In genomic region chr7:137903382-137904169, GRCh38 we compare ENCODE assay signal across 8 cellular contexts. TPM values are rescaled to one million over a fixed set of nuclear protein-coding genes. Genes with fewer than 3 reads are reported as not detected.
DNase-seq lines count a peak whose midpoint lies in the region; ATAC-seq and TF ChIP-seq lines count a peak whose summit lies in the region.

No MANE protein-coding gene starts in this region.

- in situ Hi-C loops in Panc1 (cut with HindIII; ENCODE audit: low pct_unique_long_range_greater_than_20kb, low sequenced_read_pairs), result no loop called here

- H3K27ac Mint-ChIP-seq in GM23338, result no peak overlapping the region

- H3K36me3 ChIP-seq in GM23338 (ENCODE audit: insufficient read depth) (peaks cover 50% of the 10 kb centered on the region), Panc1 (ENCODE audit: control insufficient read depth, insufficient read depth, low read length) (no peaks in the 10 kb centered on the region), osteoblast (ENCODE audit: insufficient read depth, low read length) (peaks cover 78% of the 10 kb centered on the region), upper lobe of right lung (peaks cover 86% of the 10 kb centered on the region)

- peaks cover 10% of the 10 kb centered on the region for H3K4me1 ChIP-seq in GM23338 (ENCODE audit: insufficient read depth)
- H3K4me1 ChIP-seq in Panc1 (ENCODE audit: control insufficient read depth, insufficient read depth, low read length), result peaks cover 5% of the 10 kb centered on the region; the same call in 1 of the 2 replicates
- no peaks in the 10 kb centered on the region for H3K4me1 ChIP-seq in foreskin keratinocyte
- H3K4me1 ChIP-seq in osteoblast (ENCODE audit: insufficient read depth, low read length), result peaks cover 10% of the 10 kb centered on the region
- H3K4me1 ChIP-seq in upper lobe of right lung, result peaks cover 11% of the 10 kb centered on the region

- H3F3A ChIP-seq in GM23338 (replicated peaks; ENCODE audit: low read depth), result 0 out of 2 replicates have a peak, but pooled peaks cover 12% of the 10 kb centered on the region

- intact Hi-C loops in Panc1 (cut with micrococcal nuclease; ENCODE audit: unreplicated experiment) (loop anchor here (1.0 to 5.0 kb wide), 2 partner anchors 106 to 834 kb away; no protein-coding TSS in a partner anchor), upper lobe of right lung (cut with DNase I) (loop anchor here (5.0 kb wide), 1 partner anchor 109 kb away; no protein-coding TSS in a partner anchor)

- no peaks in the 10 kb centered on the region for H3K9me2 ChIP-seq in GM23338 (ENCODE audit: insufficient read depth)

- peaks cover 16% of the 10 kb centered on the region for H3K4me1 Mint-ChIP-seq in GM23338

- ATAC-seq in GM23338, result peak; percentile 33
- ATAC-seq in Panc1, result peak; percentile 81
- peak; percentile 65 for ATAC-seq in foreskin keratinocyte
- peak; percentile 87 for ATAC-seq in upper lobe of right lung

- peak; percentile 84 to 87 for TF ChIP-seq CTCF in GM23338 (conservative IDR thresholded peaks at IDR 0.05; ENCODE audit: low read depth in 2 of 2)
- peak; percentile 65 for TF ChIP-seq CTCF in LNCAP (IDR thresholded peaks at IDR 0.05)
- peak; percentile 86 for TF ChIP-seq CTCF in Panc1 (IDR thresholded peaks at IDR 0.05)
- peak; percentile 88 for TF ChIP-seq CTCF in foreskin keratinocyte (conservative IDR thresholded peaks at IDR 0.05)
- TF ChIP-seq CTCF in osteoblast (IDR thresholded peaks at IDR 0.05; ENCODE audit: extremely low read depth, low read depth, low read length), result peak; percentile 83
- peak; percentile 80 for TF ChIP-seq CTCF in upper lobe of right lung (IDR thresholded peaks at IDR 0.05)

- POLR2A ChIA-PET in Panc1 (lab: Charles Lee), result no interaction called here

- H3K27me3 ChIP-seq in GM23338 (ENCODE audit: insufficient read depth) (no peaks in the 10 kb centered on the region), Panc1 (ENCODE audit: control insufficient read depth, insufficient read depth, low read length) (no peaks in the 10 kb centered on the region), foreskin keratinocyte (no peaks in the 10 kb centered on the region), osteoblast (ENCODE audit: insufficient read depth, low read length) (no peaks in the 10 kb centered on the region), upper lobe of right lung (no peaks in the 10 kb centered on the region)

- H2AFZ ChIP-seq in GM23338 (no peak overlapping the region), osteoblast (ENCODE audit: low read length) (no peak overlapping the region)

- peaks cover 6% of the 10 kb centered on the region for H3K27me3 Mint-ChIP-seq in GM23338 (ENCODE audit: insufficient read depth, low read depth, poor library complexity)

- no TSS peak for BruUV-seq in Panc1 (replicated peaks; lab: Mats Ljungman, UMichigan)

- H3K9me3 ChIP-seq in Panc1 (ENCODE audit: control insufficient read depth, insufficient read depth, low read depth, low read length) (no peaks in the 10 kb centered on the region), osteoblast (ENCODE audit: low read depth, low read length) (no peaks in the 10 kb centered on the region), upper lobe of right lung (no peaks in the 10 kb centered on the region)

- H3K36me3 Mint-ChIP-seq in GM23338 (ENCODE audit: low read depth), result peaks cover 50% of the 10 kb centered on the region

- no peak overlapping the region for H3K4me3 Mint-ChIP-seq in GM23338

- no peak overlapping the region for H3K4me2 ChIP-seq in GM23338
- H3K4me2 ChIP-seq in osteoblast (ENCODE audit: insufficient read depth, low read length), result no peak overlapping the region

- CTCF ChIA-PET in Panc1 (lab: Charles Lee), result interaction anchor here (0.6 to 1.5 kb wide), 8 partner anchors 96 to 834 kb away, joined by 3 to 6 read pairs (median 4); partner anchors contain the start of gene CREB3L2

- no peak overlapping the region for H3K4me3 ChIP-seq in GM23338
- H3K4me3 ChIP-seq in Panc1 (ENCODE audit: low read depth in 2 of 2, low read length in 2 of 2), result peak overlapping the region in 1 of 2 experiments; percentile 12; a peak in 2 of 4 replicates
- H3K4me3 ChIP-seq in osteoblast (ENCODE audit: insufficient read depth, low read length), result no peak overlapping the region
- no peak overlapping the region for H3K4me3 ChIP-seq in upper lobe of right lung

- H4K20me1 ChIP-seq in GM23338 (replicated peaks; ENCODE audit: insufficient read depth), result no peaks in the 10 kb centered on the region; the same call in 1 of the 2 replicates
- H4K20me1 ChIP-seq in osteoblast (ENCODE audit: insufficient read depth, low read length), result no peaks in the 10 kb centered on the region

- DNase-seq in ELF-1 (ENCODE audit: low read depth, low spot score) (peak; percentile 67), GM23338 (ENCODE audit: low spot score) (peak; percentile 90), Panc1 (ENCODE audit: low read depth, low spot score) (peak; percentile 69), activated T-helper 1 cell treated with Interleukin-2 at 50 U/mL for 16 hours (ENCODE audit: low read depth) (peak; percentile 22), foreskin keratinocyte (peak; percentile 22 to 44), osteoblast (ENCODE audit: insufficient read length, low spot score, missing footprints) (peak; percentile 91), upper lobe of right lung (no peak)

- H3K9me3 Mint-ChIP-seq in GM23338, result peaks cover 16% of the 10 kb centered on the region; the same call in 2 of the 3 replicates

- H3K27ac ChIP-seq in GM23338 (ENCODE audit: low read depth), result peak overlapping the region; percentile 85
- H3K27ac ChIP-seq in Panc1 (ENCODE audit: low read length), result no peak overlapping the region
- no peak overlapping the region for H3K27ac ChIP-seq in foreskin keratinocyte
- H3K27ac ChIP-seq in osteoblast (ENCODE audit: low read depth, low read length), result peak overlapping the region; percentile 24
- no peak overlapping the region for H3K27ac ChIP-seq in upper lobe of right lung

- H3K79me2 ChIP-seq in GM23338 (replicated peaks; ENCODE audit: insufficient read depth) (no peaks in the 10 kb centered on the region), osteoblast (ENCODE audit: insufficient read depth, low read length) (peaks cover 12% of the 10 kb centered on the region)

TF ChIP-seq in GM23338, 12 proteins besides CTCF, POLR2A, EP300 and RAD21 (continues in another document):
- TF ChIP-seq ETS1 (IDR thresholded peaks at IDR 0.05) (no peak), EZH2phosphoT487 (IDR thresholded peaks at IDR 0.05; ENCODE audit: unreplicated experiment) (no peak), STAT1 (IDR thresholded peaks at IDR 0.05; ENCODE audit: unreplicated experiment) (no peak), EZH2 (IDR thresholded peaks at IDR 0.05; ENCODE audit: low read depth, unreplicated experiment) (no peak), REST (IDR thresholded peaks at IDR 0.05; ENCODE audit: unreplicated experiment) (no peak), ZNF114 (CRISPR knock-in tag; IDR thresholded peaks at IDR 0.05) (no peak), POLR2AphosphoS5 (IDR thresholded peaks at IDR 0.05; ENCODE audit: low read depth) (no peak), ZNF331 (CRISPR knock-in tag; IDR thresholded peaks at IDR 0.05; ENCODE audit: low read depth) (no peak), NANOG (IDR thresholded peaks at IDR 0.05; ENCODE audit: borderline replicate concordance) (no peak), JUNB (IDR thresholded peaks at IDR 0.05; ENCODE audit: unreplicated experiment) (no peak), CREB1 (CRISPR knock-in tag; IDR thresholded peaks at IDR 0.05; ENCODE audit: low read depth) (no peak)

RNA-seq across cellular contexts. Expression of gene DGKI, which starts 56.8 kb away (rescaled TPM):
- 0.39 and 1.0 TPM in 2 replicates for total RNA-seq in GM23338 (2014; rRNA removed; shearing (Covaris generic))
- polyA plus RNA-seq in GM23338 (2016; fragmentation: Nextera tagmentation; extraction: Ambion mirVana) (0.16 and 0.40 TPM in 2 replicates), foreskin keratinocyte (not detected in 2 replicates)
- total RNA-seq in Panc1 (2021; ENCODE audit: unreplicated experiment) (not detected), foreskin keratinocyte (not detected in 2 replicates), osteoblast (19.2 and 23.3 TPM in 2 replicates), upper lobe of right lung (0.67 TPM)
- not detected for polyA plus RNA-seq in Panc1 (2012; ENCODE audit: insufficient read length)

Comparison
In these comparisons a context has a peak if more than half of its experiments do, and no peak if none do; other contexts are left out.
1. ATAC-seq: peak in every context shown above with its lines; median percentile 87 in upper lobe of right lung; 81 in Panc1; 65 in foreskin keratinocyte; 33 in GM23338.
2. H3K27ac ChIP-seq: peak in GM23338 (single experiment) and osteoblast (single experiment); none in Panc1 (single experiment), foreskin keratinocyte (single experiment) and upper lobe of right lung (single experiment).
3. RNA of gene DGKI, which starts 56.8 kb away (total RNA-seq): 19.2 to 23.3 TPM in osteoblast; 0.39 to 1.0 TPM in GM23338, 0.67 TPM in upper lobe of right lung (single experiment), not detected in Panc1 (single experiment) and not detected in foreskin keratinocyte; every median in the first group is over 10 times any median in the second.
4. Peak in every context shown above with its lines, with median percentiles within 50 percentile points of each other: CTCF ChIP-seq.